ENCODE assay signal across 16 cellular contexts in genomic region chr1:107003972-107004371, GRCh38.
"Had no signal": no experiment of that assay in that cellular context is flagged by ENCODE, and none has a peak within 500 bp of the region (broad histone marks: within the 10 kb centered on the region; RNA-seq: fewer than 3 reads in every experiment).

No MANE protein-coding gene starts in this region.

- ATAC-seq: gastroesophageal sphincter, left lobe of liver, natural killer cell had no signal

- H3K27me3 ChIP-seq: esophagus muscularis mucosa, gastroesophageal sphincter, right atrium auricular region, sigmoid colon, stomach had no signal

- H3K27ac ChIP-seq: coronary artery, esophagus muscularis mucosa, gastroesophageal sphincter, right atrium auricular region, sigmoid colon, skin epidermis, stomach had no signal

- DNase-seq: effector CD4-positive, alpha-beta T cell; immature natural killer cell; kidney; natural killer cell; posterior cingulate gyrus; sigmoid colon; stimulated activated CD4-positive, alpha-beta T cell treated with anti-CD3 and anti-CD28 coated beads, Interleukin-2, amount 100 ng/mL, for 24 hours; stimulated activated naive CD4-positive, alpha-beta T cell; stomach; substantia nigra had no signal

- H3K36me3 ChIP-seq: esophagus muscularis mucosa, gastroesophageal sphincter, right atrium auricular region, sigmoid colon, stomach had no signal

- H3K4me3 ChIP-seq: coronary artery, esophagus muscularis mucosa, gastroesophageal sphincter, right atrium auricular region, sigmoid colon, skin epidermis, stomach had no signal

- H3K9me3 ChIP-seq: esophagus muscularis mucosa, gastroesophageal sphincter, right atrium auricular region, sigmoid colon, stomach had no signal

- H3K4me1 ChIP-seq: esophagus muscularis mucosa, gastroesophageal sphincter, right atrium auricular region, sigmoid colon, stomach had no signal
